In genomic region chr19:1133471-1133929, GRCh38 we compare ENCODE assay signal across 8 cellular contexts. TPM values are rescaled to one million over a fixed set of nuclear protein-coding genes. Genes with fewer than 3 reads are reported as not detected.
DNase-seq lines count a peak whose midpoint lies in the region; ATAC-seq and TF ChIP-seq lines count a peak whose summit lies in the region.

No MANE protein-coding gene starts in this region.

- H3K9me3 Mint-ChIP-seq in HFFc6 (no peaks in the 10 kb centered on the region), naive B cell (no peaks in the 10 kb centered on the region)
- no peaks in the 10 kb centered on the region for H3K9me3 Mint-ChIP-seq in activated naive CD8-positive, alpha-beta T cell (ENCODE audit: low read depth)

- 92% methylated on average over 25 of the region's 25 CpGs for WGBS in thymus

- no peaks in the 10 kb centered on the region for H3K9me2 ChIP-seq in PC-9 (ENCODE audit: insufficient read depth)

- H3K4me3 ChIP-seq in thymus (ENCODE audit: low read length), result no peak overlapping the region
- H3K4me3 ChIP-seq in PC-9, result no peak overlapping the region

- TF ChIP-seq CTCF in HFFc6 (IDR thresholded peaks at IDR 0.05) (no peak), PC-9 (conservative IDR thresholded peaks at IDR 0.05) (no peak)

- peaks cover 13% of the 10 kb centered on the region; the same call in 1 of the 2 replicates for H3K4me1 Mint-ChIP-seq in HFFc6 (ENCODE audit: low read depth)
- H3K4me1 Mint-ChIP-seq in activated naive CD8-positive, alpha-beta T cell (ENCODE audit: low read depth), result peaks cover 15% of the 10 kb centered on the region
- peaks cover 18 to 31% (median 30%) of the 10 kb centered on the region in 3 donors for H3K4me1 Mint-ChIP-seq in naive B cell

- DNase-seq in CMK (ENCODE audit: low read depth), result peak; percentile 93
- DNase-seq in HFFc6, result no peak
- DNase-seq in T follicular helper cell (ENCODE audit: low read depth), result peak; percentile 81
- no peak for DNase-seq in naive B cell
- no peak for DNase-seq in cerebellum (ENCODE audit: low spot score)
- no peak for DNase-seq in PC-9

- H3K36me3 ChIP-seq in thymus (ENCODE audit: control insufficient read depth, insufficient read depth) (peaks cover 16% of the 10 kb centered on the region), PC-9 (ENCODE audit: low read depth) (no peaks in the 10 kb centered on the region)

- H3K27me3 Mint-ChIP-seq in HFFc6 (ENCODE audit: insufficient read depth), result peaks cover 2% of the 10 kb centered on the region; the same call in 1 of the 2 replicates
- H3K27me3 Mint-ChIP-seq in activated naive CD8-positive, alpha-beta T cell, result no peaks in the 10 kb centered on the region
- no peaks in the 10 kb centered on the region for H3K27me3 Mint-ChIP-seq in naive B cell

- peak; percentile 19 to 50 for ATAC-seq in naive B cell (ENCODE audit: low read depth in 2 of 2)

- peaks cover 14% of the 10 kb centered on the region for H3K4me1 ChIP-seq in thymus (ENCODE audit: control insufficient read depth, insufficient read depth, low read length)
- no peaks in the 10 kb centered on the region for H3K4me1 ChIP-seq in PC-9 (replicated peaks; ENCODE audit: insufficient read depth)

- H3K9me3 ChIP-seq in thymus (ENCODE audit: control insufficient read depth) (no peaks in the 10 kb centered on the region), PC-9 (ENCODE audit: insufficient read depth, low read depth) (no peaks in the 10 kb centered on the region)

- POLR2A ChIA-PET in PC-9 (lab: Charles Lee; ENCODE audit: unreplicated experiment), result no interaction called here

- peaks cover 21% of the 10 kb centered on the region; the same call in 1 of the 2 replicates for H3F3A ChIP-seq in PC-9 (ENCODE audit: insufficient read depth, low read depth)

- peaks cover 40% of the 10 kb centered on the region for H4K20me1 ChIP-seq in PC-9 (ENCODE audit: insufficient read depth)

- H3K79me2 ChIP-seq in PC-9 (ENCODE audit: low read depth), result peaks cover 26% of the 10 kb centered on the region

- H2AFZ ChIP-seq in PC-9, result no peak overlapping the region

- H3K36me3 Mint-ChIP-seq in HFFc6 (ENCODE audit: low read depth) (no peaks in the 10 kb centered on the region; the same call in 1 of the 2 replicates), naive B cell (no peaks in the 10 kb centered on the region)
- H3K36me3 Mint-ChIP-seq in activated naive CD8-positive, alpha-beta T cell, result no peaks in the 10 kb centered on the region

- peak overlapping the region; percentile 39; the same call in 1 of the 2 replicates for H3K4me3 Mint-ChIP-seq in HFFc6
- H3K4me3 Mint-ChIP-seq in activated naive CD8-positive, alpha-beta T cell, result peak overlapping the region; percentile 23
- peak overlapping the region in 6 of 8 donors; percentile 53 to 86 (median 60) for H3K4me3 Mint-ChIP-seq in naive B cell

- intact Hi-C loops in PC-9 (cut with micrococcal nuclease; ENCODE audit: unreplicated experiment), result loop anchor here (5.0 kb wide), 1 partner anchor 36 kb away; the partner anchor contains the start of gene POLR2E

- CTCF ChIA-PET in PC-9 (lab: Charles Lee), result no interaction called here

- peak overlapping the region; percentile 60; the same call in 1 of the 2 replicates for H3K27ac Mint-ChIP-seq in HFFc6
- peak overlapping the region; percentile 85 for H3K27ac Mint-ChIP-seq in activated naive CD8-positive, alpha-beta T cell
- peak overlapping the region in 5 of 6 donors; percentile 18 to 87 (median 79) for H3K27ac Mint-ChIP-seq in naive B cell

- no TSS peak for BruUV-seq in PC-9 (replicated peaks; lab: Mats Ljungman, UMichigan)

- no peak overlapping the region for H3K4me2 ChIP-seq in PC-9

- peak overlapping the region; percentile 88 for H3K27ac ChIP-seq in thymus (ENCODE audit: low read depth)
- no peak overlapping the region for H3K27ac ChIP-seq in PC-9

- H3K27me3 ChIP-seq in thymus (ENCODE audit: control insufficient read depth, insufficient read depth) (peaks cover 10% of the 10 kb centered on the region), PC-9 (ENCODE audit: insufficient read depth, low read depth) (no peaks in the 10 kb centered on the region)

RNA-seq across cellular contexts. Expression of gene GPX4, which starts 29.7 kb away (rescaled TPM):
- 100 to 1,000 TPM; 193 to 237 (median 223) TPM for total RNA-seq in HFFc6 (2021; fragmentation: NEBNext Ultra II Directional; extraction: Animal tissue kit (Norgen Biotek cat#: 25700))
- polyA plus RNA-seq in naive B cell (ENCODE audit: low read depth in 6 of 6), result 100 to 1,000 TPM; 235 to 356 (median 314) TPM
- 546 TPM for polyA plus RNA-seq in thymus
- total RNA-seq in cerebellum, result 112 TPM
- 465 and 489 TPM in 2 replicates for total RNA-seq in PC-9 (2021)

RNA-seq across cellular contexts. Expression of gene POLR2E, which starts 38.3 kb away (rescaled TPM):
- total RNA-seq in HFFc6 (2021; fragmentation: NEBNext Ultra II Directional; extraction: Animal tissue kit (Norgen Biotek cat#: 25700)), result 100 to 1,000 TPM; 224 to 289 (median 250) TPM
- polyA plus RNA-seq in naive B cell (ENCODE audit: low read depth in 6 of 6) (100 to 1,000 TPM; 134 to 205 (median 174) TPM), thymus (84.0 TPM)
- total RNA-seq in cerebellum (28.6 TPM), PC-9 (2021) (180 and 237 TPM in 2 replicates)

RNA-seq across cellular contexts. Expression of gene SBNO2, which starts 40.6 kb away (rescaled TPM):
- total RNA-seq in HFFc6 (2021; fragmentation: NEBNext Ultra II Directional; extraction: Animal tissue kit (Norgen Biotek cat#: 25700)), result 10 to 100 TPM; 33.7 to 49.8 (median 41.5) TPM
- polyA plus RNA-seq in naive B cell (ENCODE audit: low read depth in 6 of 6) (1 to 10 TPM in 4 of 6 donors, under 1 TPM in 2; 0.78 to 2.3 (median 1.3) TPM), thymus (62.4 TPM)
- total RNA-seq in cerebellum (6.5 TPM), PC-9 (2021) (75.6 and 82.4 TPM in 2 replicates)

Comparison
In these comparisons a context has a peak if more than half of its experiments do, and no peak if none do; other contexts are left out.
1. DNase-seq: peak in CMK (single experiment) and T follicular helper cell (single experiment); none in HFFc6 (single experiment), naive B cell (single experiment), cerebellum (single experiment) and PC-9 (0 of 2).
2. Peak in every context shown above with its lines, with median percentiles within 50 percentile points of each other: H3K27ac Mint-ChIP-seq and H3K4me3 Mint-ChIP-seq.